ENCODE assay signal across 1 cellular context in genomic region chr20:4227085-4227821, GRCh38.
TF ChIP-seq lines count a peak whose summit lies in the region.

No MANE protein-coding gene starts in this region.

TF ChIP-seq in GM23338, 12 proteins besides CTCF, POLR2A, EP300 and RAD21 (continued from another document):
- TF ChIP-seq POLR2AphosphoS5 (IDR thresholded peaks at IDR 0.05; ENCODE audit: low read depth) (no peak), CREB1 (CRISPR knock-in tag; IDR thresholded peaks at IDR 0.05; ENCODE audit: low read depth) (no peak), EZH2 (IDR thresholded peaks at IDR 0.05; ENCODE audit: low read depth, unreplicated experiment) (no peak), JUNB (IDR thresholded peaks at IDR 0.05; ENCODE audit: unreplicated experiment) (no peak)
TF ChIP-seq in GM23338: peak in this region for 0.
